18 cellular contexts compared by ENCODE assay signal in the genomic region with DNA sequence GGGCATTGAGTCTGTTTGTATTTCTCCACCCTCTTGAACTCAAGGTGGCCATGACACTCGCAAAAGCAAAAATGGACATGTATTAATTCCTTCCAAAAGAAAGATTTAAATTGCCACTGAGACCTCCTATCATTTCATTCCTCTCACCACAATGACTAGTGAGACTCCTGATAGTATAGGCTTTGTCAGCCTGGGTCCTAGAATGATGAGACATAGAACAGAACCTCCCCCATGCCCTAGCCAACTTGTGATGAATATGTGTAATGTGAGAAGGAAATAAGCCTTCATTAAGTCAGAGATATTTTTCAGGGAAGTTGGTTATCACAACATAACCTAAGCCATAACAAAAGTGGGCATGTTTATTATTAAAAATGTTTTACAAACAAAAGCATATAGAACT.
"Had no signal": no experiment of that assay in that cellular context is flagged by ENCODE, and none has a peak within 500 bp of the region (broad histone marks: within the 10 kb centered on the region; RNA-seq: fewer than 3 reads in every experiment).

No MANE protein-coding gene starts in this region.

- H3K9me3 Mint-ChIP-seq: activated CD4-positive, alpha-beta memory T cell treated with anti-CD3 and anti-CD28 coated beads for 36 hours; activated naive CD4-positive, alpha-beta T cell treated with anti-CD3 and anti-CD28 coated beads, Interleukin-2, amount 10 ng/mL, durations not matched to agents 7 days and 5 days; memory B cell; nephron had no signal

- H3K4me1 Mint-ChIP-seq: nephron had no signal

- DNase-seq: activated CD4-positive, alpha-beta memory T cell treated with anti-CD3 and anti-CD28 coated beads for 36 hours; activated naive CD4-positive, alpha-beta T cell treated with anti-CD3 and anti-CD28 coated beads, Interleukin-2, amount 10 ng/mL, durations not matched to agents 7 days and 5 days; cerebellar nuclear complex; effector memory CD4-positive, alpha-beta T cell; foreskin keratinocyte; glutamatergic neuron; hypothalamus; kidney; left ventricle myocardium superior; nucleus accumbens; stomach; T-helper 2 cell; testis; upper lobe of left lung had no signal

- H3K27ac Mint-ChIP-seq: activated CD4-positive, alpha-beta memory T cell treated with anti-CD3 and anti-CD28 coated beads for 36 hours; activated naive CD4-positive, alpha-beta T cell treated with anti-CD3 and anti-CD28 coated beads, Interleukin-2, amount 10 ng/mL, durations not matched to agents 7 days and 5 days; memory B cell; nephron had no signal

- H3K9me3 ChIP-seq: ascending aorta, breast epithelium, stomach, testis, upper lobe of left lung had no signal

- H3K27me3 ChIP-seq: ascending aorta, foreskin keratinocyte, stomach, testis, upper lobe of left lung had no signal

- H3K36me3 Mint-ChIP-seq: activated CD4-positive, alpha-beta memory T cell treated with anti-CD3 and anti-CD28 coated beads for 36 hours; activated naive CD4-positive, alpha-beta T cell treated with anti-CD3 and anti-CD28 coated beads, Interleukin-2, amount 10 ng/mL, durations not matched to agents 7 days and 5 days; memory B cell had no signal

- H3K4me1 ChIP-seq: ascending aorta, breast epithelium, foreskin keratinocyte, stomach, testis, upper lobe of left lung had no signal

- H3K27me3 Mint-ChIP-seq: activated CD4-positive, alpha-beta memory T cell treated with anti-CD3 and anti-CD28 coated beads for 36 hours; activated naive CD4-positive, alpha-beta T cell treated with anti-CD3 and anti-CD28 coated beads, Interleukin-2, amount 10 ng/mL, durations not matched to agents 7 days and 5 days; memory B cell had no signal

- H3K36me3 ChIP-seq: ascending aorta, breast epithelium, stomach, upper lobe of left lung had no signal

- H3K4me3 Mint-ChIP-seq: activated CD4-positive, alpha-beta memory T cell treated with anti-CD3 and anti-CD28 coated beads for 36 hours; activated naive CD4-positive, alpha-beta T cell treated with anti-CD3 and anti-CD28 coated beads, Interleukin-2, amount 10 ng/mL, durations not matched to agents 7 days and 5 days; memory B cell; nephron had no signal

- H3K4me3 ChIP-seq: ascending aorta, breast epithelium, stomach, testis, upper lobe of left lung had no signal

- ATAC-seq: foreskin keratinocyte, left ventricle myocardium superior had no signal
